ENCODE assay signal across 9 cellular contexts in genomic region chr3:39181408-39182335, GRCh38. TPM values are rescaled to one million over a fixed set of nuclear protein-coding genes. Genes with fewer than 3 reads are reported as not detected.
A peak's percentile ranks its signal among the peaks of the same experiment; 100 is the strongest.
DNase-seq lines count a peak whose midpoint lies in the region; ATAC-seq and TF ChIP-seq lines count a peak whose summit lies in the region.
"Had no signal": no experiment of that assay in that cellular context is flagged by ENCODE, and none has a peak within 500 bp of the region (broad histone marks: within the 10 kb centered on the region; RNA-seq: fewer than 3 reads in every experiment).

No MANE protein-coding gene starts in this region.

- H3K4me3 ChIP-seq in lower lobe of right lung (peak overlapping the region; percentile 42), upper lobe of left lung (peak overlapping the region in 2 of 4 donors; percentile 31 to 48)

- CTCF ChIA-PET in activated naive CD4-positive, alpha-beta T cell treated with anti-CD3 and anti-CD28 coated beads, Interleukin-2, amount 10 ng/mL, durations not matched to agents 7 days and 5 days (lab: Charles Lee): interaction anchor here (0.8 kb wide), 2 partner anchors 8 to 57 kb away, joined by 3 read pairs; no protein-coding TSS in a partner anchor

- H3K9me3 ChIP-seq in lower lobe of right lung (no peaks in the 10 kb centered on the region), upper lobe of left lung (no peaks in the 10 kb centered on the region)

- H3K27me3 ChIP-seq in lower lobe of right lung (ENCODE audit: low read depth): no peaks in the 10 kb centered on the region
- H3K27me3 ChIP-seq in upper lobe of left lung: no peaks in the 10 kb centered on the region

- no peak for TF ChIP-seq POLR2A in upper lobe of left lung (IDR thresholded peaks at IDR 0.05)

- H3K4me3 Mint-ChIP-seq in activated naive CD4-positive, alpha-beta T cell treated with anti-CD3 and anti-CD28 coated beads, Interleukin-2, amount 10 ng/mL, durations not matched to agents 7 days and 5 days: peak overlapping the region; percentile 42
- peak overlapping the region; percentile 64 for H3K4me3 Mint-ChIP-seq in activated naive CD8-positive, alpha-beta T cell treated with anti-CD3 and anti-CD28 coated beads, Interleukin-2, amount 50 U/mL, for 24 hours

- H3K4me1 ChIP-seq in lower lobe of right lung (peaks cover 46% of the 10 kb centered on the region), upper lobe of left lung (peaks cover 45 to 64% (median 54%) of the 10 kb centered on the region in 4 donors)

- 75 to 79% methylated on average over 7 of the region's 7 CpGs for WGBS in upper lobe of left lung, 2 donors

- no peaks in the 10 kb centered on the region for H3K27me3 Mint-ChIP-seq in activated naive CD4-positive, alpha-beta T cell treated with anti-CD3 and anti-CD28 coated beads, Interleukin-2, amount 10 ng/mL, durations not matched to agents 7 days and 5 days
- no peaks in the 10 kb centered on the region for H3K27me3 Mint-ChIP-seq in activated naive CD8-positive, alpha-beta T cell treated with anti-CD3 and anti-CD28 coated beads, Interleukin-2, amount 50 U/mL, for 24 hours

- ATAC-seq in activated naive CD8-positive, alpha-beta T cell treated with anti-CD3 and anti-CD28 coated beads, Interleukin-2, amount 50 U/mL, for 24 hours: no peak
- ATAC-seq in lower lobe of right lung (no peak), upper lobe of left lung (ENCODE audit: low FRiP score in 2 of 2) (no peak), GM21381 (IDR thresholded peaks at IDR 0.05; ENCODE audit: unreplicated experiment) (no peak), HG02852 (IDR thresholded peaks at IDR 0.05; ENCODE audit: unreplicated experiment) (no peak)

- TF ChIP-seq CTCF in lower lobe of right lung (IDR thresholded peaks at IDR 0.05) (no peak), upper lobe of left lung (IDR thresholded peaks at IDR 0.05) (no peak)

- peaks cover 45% of the 10 kb centered on the region for H3K4me1 Mint-ChIP-seq in activated naive CD4-positive, alpha-beta T cell treated with anti-CD3 and anti-CD28 coated beads, Interleukin-2, amount 10 ng/mL, durations not matched to agents 7 days and 5 days
- peaks cover 43% of the 10 kb centered on the region for H3K4me1 Mint-ChIP-seq in activated naive CD8-positive, alpha-beta T cell treated with anti-CD3 and anti-CD28 coated beads, Interleukin-2, amount 50 U/mL, for 24 hours

- no peak for DNase-seq in activated naive CD4-positive, alpha-beta T cell treated with anti-CD3 and anti-CD28 coated beads, Interleukin-2, amount 10 ng/mL, durations not matched to agents 7 days and 5 days
- no peak for DNase-seq in activated naive CD4-positive, alpha-beta T cell (lab: John Stamatoyannopoulos, UW)
- no peak for DNase-seq in activated naive CD8-positive, alpha-beta T cell treated with anti-CD3 and anti-CD28 coated beads, Interleukin-2, amount 50 U/mL, for 24 hours
- DNase-seq in lower lobe of right lung (no peak), upper lobe of left lung (no peak), NCI-H2227 treated with DMSO at 0.1 percent for 48 hours (lab: John Stamatoyannopoulos, UW) (no peak)

- H3K27ac ChIP-seq in lower lobe of right lung (peak overlapping the region; percentile 81), upper lobe of left lung (peak overlapping the region; percentile 79 to 94 (median 90))

- peaks cover 2% of the 10 kb centered on the region for H3K36me3 Mint-ChIP-seq in activated naive CD4-positive, alpha-beta T cell treated with anti-CD3 and anti-CD28 coated beads, Interleukin-2, amount 10 ng/mL, durations not matched to agents 7 days and 5 days
- H3K36me3 Mint-ChIP-seq in activated naive CD8-positive, alpha-beta T cell treated with anti-CD3 and anti-CD28 coated beads, Interleukin-2, amount 50 U/mL, for 24 hours (ENCODE audit: low read depth): peaks cover 3% of the 10 kb centered on the region

- TF ChIP-seq EP300 in upper lobe of left lung (IDR thresholded peaks at IDR 0.05): no peak

- no peaks in the 10 kb centered on the region for H3K9me3 Mint-ChIP-seq in activated naive CD4-positive, alpha-beta T cell treated with anti-CD3 and anti-CD28 coated beads, Interleukin-2, amount 10 ng/mL, durations not matched to agents 7 days and 5 days
- no peaks in the 10 kb centered on the region for H3K9me3 Mint-ChIP-seq in activated naive CD8-positive, alpha-beta T cell treated with anti-CD3 and anti-CD28 coated beads, Interleukin-2, amount 50 U/mL, for 24 hours

- H3K36me3 ChIP-seq in lower lobe of right lung (no peaks in the 10 kb centered on the region), upper lobe of left lung (no peaks in the 10 kb centered on the region)

- intact Hi-C loops in lower lobe of right lung (cut with DNase I): no loop called here

- peak overlapping the region; percentile 31 for H3K27ac Mint-ChIP-seq in activated naive CD4-positive, alpha-beta T cell treated with anti-CD3 and anti-CD28 coated beads, Interleukin-2, amount 10 ng/mL, durations not matched to agents 7 days and 5 days
- peak overlapping the region; percentile 70 for H3K27ac Mint-ChIP-seq in activated naive CD8-positive, alpha-beta T cell treated with anti-CD3 and anti-CD28 coated beads, Interleukin-2, amount 50 U/mL, for 24 hours

RNA-seq across cellular contexts. Expression of gene XIRP1, which starts 10.7 kb away (rescaled TPM):
- total RNA-seq in lower lobe of right lung: not detected
- total RNA-seq in upper lobe of left lung: 1 to 10 TPM in 1 of 6 donors, under 1 TPM in 2, not detected in 3; 0.07 to 1.2 (median 0.10) TPM
- total RNA-seq: H4 had no signal

RNA-seq across cellular contexts. Expression of gene CSRNP1, which starts 28.3 kb away (rescaled TPM):
- total RNA-seq in lower lobe of right lung (55.1 TPM), upper lobe of left lung (100 to 1,000 TPM in 1 of 6 donors, 10 to 100 TPM in 5; 32.5 to 128 (median 82.4) TPM)
